In genomic region chr2:165933211-165933610, GRCh38 we compare ENCODE assay signal across 2 cellular contexts.
A peak's percentile ranks its signal among the peaks of the same experiment; 100 is the strongest.
TF ChIP-seq lines count a peak whose summit lies in the region.

No MANE protein-coding gene starts in this region.

TF ChIP-seq in Ishikawa, 13 proteins besides CTCF, POLR2A, EP300 and RAD21 (continued from another document):
- TF ChIP-seq, protein P1, sequence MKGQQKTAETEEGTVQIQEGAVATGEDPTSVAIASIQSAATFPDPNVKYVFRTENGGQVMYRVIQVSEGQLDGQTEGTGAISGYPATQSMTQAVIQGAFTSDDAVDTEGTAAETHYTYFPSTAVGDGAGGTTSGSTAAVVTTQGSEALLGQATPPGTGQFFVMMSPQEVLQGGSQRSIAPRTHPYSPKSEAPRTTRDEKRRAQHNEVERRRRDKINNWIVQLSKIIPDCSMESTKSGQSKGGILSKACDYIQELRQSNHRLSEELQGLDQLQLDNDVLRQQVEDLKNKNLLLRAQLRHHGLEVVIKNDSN (IDR thresholded peaks at IDR 0.05): no peak
- TF ChIP-seq CREB1 (IDR thresholded peaks at IDR 0.05; ENCODE audit: low read depth) (no peak), EGR1 (IDR thresholded peaks at IDR 0.05) (no peak), TCF12 (IDR thresholded peaks at IDR 0.05; ENCODE audit: low read depth) (no peak), FOXM1 (IDR thresholded peaks at IDR 0.05; ENCODE audit: borderline replicate concordance, low read depth) (no peak), NFIC (IDR thresholded peaks at IDR 0.05) (no peak)

TF ChIP-seq in H1, 55 proteins besides CTCF, POLR2A, EP300 and RAD21 (continued from another document):
- TF ChIP-seq, protein P2, sequence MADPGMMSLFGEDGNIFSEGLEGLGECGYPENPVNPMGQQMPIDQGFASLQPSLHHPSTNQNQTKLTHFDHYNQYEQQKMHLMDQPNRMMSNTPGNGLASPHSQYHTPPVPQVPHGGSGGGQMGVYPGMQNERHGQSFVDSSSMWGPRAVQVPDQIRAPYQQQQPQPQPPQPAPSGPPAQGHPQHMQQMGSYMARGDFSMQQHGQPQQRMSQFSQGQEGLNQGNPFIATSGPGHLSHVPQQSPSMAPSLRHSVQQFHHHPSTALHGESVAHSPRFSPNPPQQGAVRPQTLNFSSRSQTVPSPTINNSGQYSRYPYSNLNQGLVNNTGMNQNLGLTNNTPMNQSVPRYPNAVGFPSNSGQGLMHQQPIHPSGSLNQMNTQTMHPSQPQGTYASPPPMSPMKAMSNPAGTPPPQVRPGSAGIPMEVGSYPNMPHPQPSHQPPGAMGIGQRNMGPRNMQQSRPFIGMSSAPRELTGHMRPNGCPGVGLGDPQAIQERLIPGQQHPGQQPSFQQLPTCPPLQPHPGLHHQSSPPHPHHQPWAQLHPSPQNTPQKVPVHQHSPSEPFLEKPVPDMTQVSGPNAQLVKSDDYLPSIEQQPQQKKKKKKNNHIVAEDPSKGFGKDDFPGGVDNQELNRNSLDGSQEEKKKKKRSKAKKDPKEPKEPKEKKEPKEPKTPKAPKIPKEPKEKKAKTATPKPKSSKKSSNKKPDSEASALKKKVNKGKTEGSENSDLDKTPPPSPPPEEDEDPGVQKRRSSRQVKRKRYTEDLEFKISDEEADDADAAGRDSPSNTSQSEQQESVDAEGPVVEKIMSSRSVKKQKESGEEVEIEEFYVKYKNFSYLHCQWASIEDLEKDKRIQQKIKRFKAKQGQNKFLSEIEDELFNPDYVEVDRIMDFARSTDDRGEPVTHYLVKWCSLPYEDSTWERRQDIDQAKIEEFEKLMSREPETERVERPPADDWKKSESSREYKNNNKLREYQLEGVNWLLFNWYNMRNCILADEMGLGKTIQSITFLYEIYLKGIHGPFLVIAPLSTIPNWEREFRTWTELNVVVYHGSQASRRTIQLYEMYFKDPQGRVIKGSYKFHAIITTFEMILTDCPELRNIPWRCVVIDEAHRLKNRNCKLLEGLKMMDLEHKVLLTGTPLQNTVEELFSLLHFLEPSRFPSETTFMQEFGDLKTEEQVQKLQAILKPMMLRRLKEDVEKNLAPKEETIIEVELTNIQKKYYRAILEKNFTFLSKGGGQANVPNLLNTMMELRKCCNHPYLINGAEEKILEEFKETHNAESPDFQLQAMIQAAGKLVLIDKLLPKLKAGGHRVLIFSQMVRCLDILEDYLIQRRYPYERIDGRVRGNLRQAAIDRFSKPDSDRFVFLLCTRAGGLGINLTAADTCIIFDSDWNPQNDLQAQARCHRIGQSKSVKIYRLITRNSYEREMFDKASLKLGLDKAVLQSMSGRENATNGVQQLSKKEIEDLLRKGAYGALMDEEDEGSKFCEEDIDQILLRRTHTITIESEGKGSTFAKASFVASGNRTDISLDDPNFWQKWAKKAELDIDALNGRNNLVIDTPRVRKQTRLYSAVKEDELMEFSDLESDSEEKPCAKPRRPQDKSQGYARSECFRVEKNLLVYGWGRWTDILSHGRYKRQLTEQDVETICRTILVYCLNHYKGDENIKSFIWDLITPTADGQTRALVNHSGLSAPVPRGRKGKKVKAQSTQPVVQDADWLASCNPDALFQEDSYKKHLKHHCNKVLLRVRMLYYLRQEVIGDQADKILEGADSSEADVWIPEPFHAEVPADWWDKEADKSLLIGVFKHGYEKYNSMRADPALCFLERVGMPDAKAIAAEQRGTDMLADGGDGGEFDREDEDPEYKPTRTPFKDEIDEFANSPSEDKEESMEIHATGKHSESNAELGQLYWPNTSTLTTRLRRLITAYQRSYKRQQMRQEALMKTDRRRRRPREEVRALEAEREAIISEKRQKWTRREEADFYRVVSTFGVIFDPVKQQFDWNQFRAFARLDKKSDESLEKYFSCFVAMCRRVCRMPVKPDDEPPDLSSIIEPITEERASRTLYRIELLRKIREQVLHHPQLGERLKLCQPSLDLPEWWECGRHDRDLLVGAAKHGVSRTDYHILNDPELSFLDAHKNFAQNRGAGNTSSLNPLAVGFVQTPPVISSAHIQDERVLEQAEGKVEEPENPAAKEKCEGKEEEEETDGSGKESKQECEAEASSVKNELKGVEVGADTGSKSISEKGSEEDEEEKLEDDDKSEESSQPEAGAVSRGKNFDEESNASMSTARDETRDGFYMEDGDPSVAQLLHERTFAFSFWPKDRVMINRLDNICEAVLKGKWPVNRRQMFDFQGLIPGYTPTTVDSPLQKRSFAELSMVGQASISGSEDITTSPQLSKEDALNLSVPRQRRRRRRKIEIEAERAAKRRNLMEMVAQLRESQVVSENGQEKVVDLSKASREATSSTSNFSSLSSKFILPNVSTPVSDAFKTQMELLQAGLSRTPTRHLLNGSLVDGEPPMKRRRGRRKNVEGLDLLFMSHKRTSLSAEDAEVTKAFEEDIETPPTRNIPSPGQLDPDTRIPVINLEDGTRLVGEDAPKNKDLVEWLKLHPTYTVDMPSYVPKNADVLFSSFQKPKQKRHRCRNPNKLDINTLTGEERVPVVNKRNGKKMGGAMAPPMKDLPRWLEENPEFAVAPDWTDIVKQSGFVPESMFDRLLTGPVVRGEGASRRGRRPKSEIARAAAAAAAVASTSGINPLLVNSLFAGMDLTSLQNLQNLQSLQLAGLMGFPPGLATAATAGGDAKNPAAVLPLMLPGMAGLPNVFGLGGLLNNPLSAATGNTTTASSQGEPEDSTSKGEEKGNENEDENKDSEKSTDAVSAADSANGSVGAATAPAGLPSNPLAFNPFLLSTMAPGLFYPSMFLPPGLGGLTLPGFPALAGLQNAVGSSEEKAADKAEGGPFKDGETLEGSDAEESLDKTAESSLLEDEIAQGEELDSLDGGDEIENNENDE (IDR thresholded peaks at IDR 0.05; ENCODE audit: insufficient replicate concordance, low read length): peak; percentile 41
- TF ChIP-seq TEAD4 (IDR thresholded peaks at IDR 0.05; ENCODE audit: low read depth, low read length): peak; percentile 67
- TF ChIP-seq SP4 (IDR thresholded peaks at IDR 0.05; ENCODE audit: low read length): no peak
- TF ChIP-seq SP1 (IDR thresholded peaks at IDR 0.05; ENCODE audit: low read depth, low read length): no peak
- no peak for TF ChIP-seq FOSL1 (IDR thresholded peaks at IDR 0.05; ENCODE audit: insufficient read depth, low read depth, low read length)
- no peak for TF ChIP-seq E2F6 (IDR thresholded peaks at IDR 0.05)
- TF ChIP-seq CBX5 (IDR thresholded peaks at IDR 0.05; ENCODE audit: low read depth, low read length): no peak
- TF ChIP-seq CHD1 (IDR thresholded peaks at IDR 0.05; ENCODE audit: low read depth, low read length): no peak
- no peak for TF ChIP-seq NANOG (IDR thresholded peaks at IDR 0.05; ENCODE audit: insufficient read depth, low read depth, low read length, poor library complexity, severe bottlenecking)
- TF ChIP-seq TCF12 (IDR thresholded peaks at IDR 0.05; ENCODE audit: low read depth, low read length): no peak
- TF ChIP-seq NRF1 (IDR thresholded peaks at IDR 0.05; ENCODE audit: low read depth, low read length): no peak
- TF ChIP-seq JUN (IDR thresholded peaks at IDR 0.05; ENCODE audit: low read depth, low read length): no peak
- TF ChIP-seq SRF (IDR thresholded peaks at IDR 0.05; ENCODE audit: low read depth, low read length): no peak
